Comparison of ENCODE assay signal across 22 cellular contexts in the genomic region with DNA sequence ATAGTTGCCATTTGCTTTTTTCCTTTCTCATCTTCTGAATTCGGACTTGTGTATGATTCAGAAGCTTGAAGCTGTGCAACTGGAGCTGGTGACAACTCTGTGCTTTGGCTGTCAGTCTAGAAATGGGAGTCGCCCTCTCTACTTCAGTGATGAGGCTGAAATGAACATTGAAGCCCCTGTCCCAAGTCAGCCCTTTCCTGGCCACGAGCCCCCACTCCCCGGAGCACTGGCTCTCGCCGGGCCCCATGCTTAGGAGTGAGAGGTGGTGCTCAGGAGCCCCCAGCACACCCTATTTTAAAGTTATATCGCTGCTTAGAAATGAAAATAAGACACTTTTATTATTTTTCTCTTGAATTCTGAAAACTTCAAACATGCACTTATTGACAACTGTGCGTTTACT.
"Had no signal": no experiment of that assay in that cellular context is flagged by ENCODE, and none has a peak within 500 bp of the region (broad histone marks: within the 10 kb centered on the region; RNA-seq: fewer than 3 reads in every experiment).

No MANE protein-coding gene starts in this region.

- H3K4me3 Mint-ChIP-seq: activated CD4-positive, alpha-beta T cell treated with anti-CD3 and anti-CD28 coated beads, Interleukin-2, amount 10 ng/mL, durations not matched to agents 24 days and 14 days; activated CD8-positive, alpha-beta memory T cell treated with anti-CD3 and anti-CD28 coated beads, Interleukin-2, amount 10 ng/mL, durations not matched to agents 7 days and 5 days; activated CD8-positive, alpha-beta T cell treated with anti-CD3 and anti-CD28 coated beads for 36 hours; activated naive CD8-positive, alpha-beta T cell treated with anti-CD3 and anti-CD28 coated beads for 36 hours; activated T-helper 1 cell treated with anti-CD3 and anti-CD28 coated beads, Interleukin-12 subunit alpha, Interleukin-12 subunit beta, Interleukin-2, Interleukin-4 antibody, amounts not matched to agents 30 ng/mL and 10 ng/mL and 1 ng/mL, durations not matched to agents 14 hours and 24 hours and 36 hours; memory B cell; T-helper 1 cell treated with Interleukin-12 subunit alpha and Interleukin-12 subunit beta and Interleukin-4 antibody, amounts not matched to agents 30 μg/mL and 1 μg/mL, for 36 hours had no signal

- H3K27me3 ChIP-seq: breast epithelium, esophagus squamous epithelium, gastrocnemius medialis, testis, uterus had no signal

- H3K27ac Mint-ChIP-seq: activated CD4-positive, alpha-beta T cell treated with anti-CD3 and anti-CD28 coated beads, Interleukin-2, amount 10 ng/mL, durations not matched to agents 24 days and 14 days; activated CD8-positive, alpha-beta memory T cell treated with anti-CD3 and anti-CD28 coated beads, Interleukin-2, amount 10 ng/mL, durations not matched to agents 7 days and 5 days; activated CD8-positive, alpha-beta T cell treated with anti-CD3 and anti-CD28 coated beads for 36 hours; activated naive CD8-positive, alpha-beta T cell treated with anti-CD3 and anti-CD28 coated beads for 36 hours; activated T-helper 1 cell treated with anti-CD3 and anti-CD28 coated beads, Interleukin-12 subunit alpha, Interleukin-12 subunit beta, Interleukin-2, Interleukin-4 antibody, amounts not matched to agents 30 ng/mL and 10 ng/mL and 1 ng/mL, durations not matched to agents 14 hours and 24 hours and 36 hours; memory B cell; T-helper 1 cell treated with Interleukin-12 subunit alpha and Interleukin-12 subunit beta and Interleukin-4 antibody, amounts not matched to agents 30 μg/mL and 1 μg/mL, for 36 hours had no signal

- H3K9me3 Mint-ChIP-seq: activated CD4-positive, alpha-beta T cell treated with anti-CD3 and anti-CD28 coated beads, Interleukin-2, amount 10 ng/mL, durations not matched to agents 24 days and 14 days; activated CD8-positive, alpha-beta T cell treated with anti-CD3 and anti-CD28 coated beads for 36 hours; activated naive CD8-positive, alpha-beta T cell treated with anti-CD3 and anti-CD28 coated beads for 36 hours; activated T-helper 1 cell treated with anti-CD3 and anti-CD28 coated beads, Interleukin-12 subunit alpha, Interleukin-12 subunit beta, Interleukin-2, Interleukin-4 antibody, amounts not matched to agents 30 ng/mL and 10 ng/mL and 1 ng/mL, durations not matched to agents 14 hours and 24 hours and 36 hours; memory B cell; T-helper 1 cell treated with Interleukin-12 subunit alpha and Interleukin-12 subunit beta and Interleukin-4 antibody, amounts not matched to agents 30 μg/mL and 1 μg/mL, for 36 hours had no signal

- ATAC-seq: activated CD8-positive, alpha-beta memory T cell treated with anti-CD3 and anti-CD28 coated beads, Interleukin-2, amount 10 ng/mL, durations not matched to agents 7 days and 5 days; activated CD8-positive, alpha-beta T cell treated with anti-CD3 and anti-CD28 coated beads for 36 hours; gastrocnemius medialis had no signal

- H3K36me3 ChIP-seq: uterus had no signal

- H3K9me3 ChIP-seq: breast epithelium, esophagus squamous epithelium, gastrocnemius medialis, left ventricle myocardium inferior, testis, uterus had no signal

- H3K4me3 ChIP-seq: breast epithelium, coronary artery, esophagus squamous epithelium, gastrocnemius medialis, left ventricle myocardium inferior, testis, uterus had no signal

- DNase-seq: activated CD4-positive, alpha-beta T cell treated with anti-CD3 and anti-CD28 coated beads, Interleukin-2, amount 10 ng/mL, durations not matched to agents 24 days and 14 days; activated CD4-positive, CD25-positive, alpha-beta regulatory T cell; activated CD8-positive, alpha-beta memory T cell treated with anti-CD3 and anti-CD28 coated beads, Interleukin-2, amount 10 ng/mL, durations not matched to agents 7 days and 5 days; activated CD8-positive, alpha-beta T cell treated with anti-CD3 and anti-CD28 coated beads for 36 hours; activated naive CD8-positive, alpha-beta T cell treated with anti-CD3 and anti-CD28 coated beads for 36 hours; esophagus squamous epithelium; gastrocnemius medialis; hippocampal formation; kidney glomerular epithelial cell; left ventricle myocardium inferior; occipital lobe; stimulated activated CD4-positive, alpha-beta T cell treated with anti-CD3 and anti-CD28 coated beads, Interleukin-2, amount 100 ng/mL, for 48 hours; stimulated activated CD8-positive, alpha-beta memory T cell treated with anti-CD3 and anti-CD28 coated beads, Interleukin-4, amount 100 ng/mL, for 48 hours; stimulated activated naive CD4-positive, alpha-beta T cell; testis; trophoblast cell; uterus had no signal

- H3K27ac ChIP-seq: breast epithelium, coronary artery, esophagus squamous epithelium, gastrocnemius medialis, left ventricle myocardium inferior, testis, uterus had no signal

- H3K4me1 Mint-ChIP-seq: activated CD4-positive, alpha-beta T cell treated with anti-CD3 and anti-CD28 coated beads, Interleukin-2, amount 10 ng/mL, durations not matched to agents 24 days and 14 days; activated CD8-positive, alpha-beta memory T cell treated with anti-CD3 and anti-CD28 coated beads, Interleukin-2, amount 10 ng/mL, durations not matched to agents 7 days and 5 days; activated naive CD8-positive, alpha-beta T cell treated with anti-CD3 and anti-CD28 coated beads for 36 hours had no signal

- H3K27me3 Mint-ChIP-seq: activated CD4-positive, alpha-beta T cell treated with anti-CD3 and anti-CD28 coated beads, Interleukin-2, amount 10 ng/mL, durations not matched to agents 24 days and 14 days; activated CD8-positive, alpha-beta memory T cell treated with anti-CD3 and anti-CD28 coated beads, Interleukin-2, amount 10 ng/mL, durations not matched to agents 7 days and 5 days; activated CD8-positive, alpha-beta T cell treated with anti-CD3 and anti-CD28 coated beads for 36 hours; activated naive CD8-positive, alpha-beta T cell treated with anti-CD3 and anti-CD28 coated beads for 36 hours; memory B cell had no signal

- H3K4me1 ChIP-seq: breast epithelium, esophagus squamous epithelium, gastrocnemius medialis, uterus had no signal
